Comparison of ENCODE assay signal across 8 cellular contexts in genomic region chr22:24247564-24248344, GRCh38. TPM values are rescaled to one million over a fixed set of nuclear protein-coding genes. Genes with fewer than 3 reads are reported as not detected.
DNase-seq lines count a peak whose midpoint lies in the region; ATAC-seq, FAIRE-seq and TF ChIP-seq lines count a peak whose summit lies in the region.

No MANE protein-coding gene starts in this region.

- ATAC-seq in HG02840 (IDR thresholded peaks at IDR 0.05; ENCODE audit: low FRiP score, unreplicated experiment): no peak

- no peak for FAIRE-seq in D721Med (lab: Jason Lieb, UNC)

- TF ChIP-seq POLR2A in adrenal gland (IDR thresholded peaks at IDR 0.05): no peak

- H3K27ac ChIP-seq in SJSA1 (no peak overlapping the region), adrenal gland (peak overlapping the region in 2 of 5 donors; percentile 12 to 94), cardiac muscle cell (no peak overlapping the region)

- H3K36me3 ChIP-seq in SJSA1 (no peaks in the 10 kb centered on the region), adrenal gland (replicated peaks in 1 of 2) (no peaks in the 10 kb centered on the region), cardiac muscle cell (no peaks in the 10 kb centered on the region)

- TF ChIP-seq CTCF in D721Med (IDR thresholded peaks at IDR 0.05; ENCODE audit: insufficient read depth, missing control alignments): peak; percentile 62
- peak; percentile 79 to 98 (median 95) for TF ChIP-seq CTCF in adrenal gland (IDR thresholded peaks at IDR 0.05)
- peak; percentile 84 for TF ChIP-seq CTCF in cardiac muscle cell (IDR thresholded peaks at IDR 0.05; ENCODE audit: low read depth, low read length)

- WGBS in adrenal gland, 4 donors: 2 to 37% (median 28%) methylated on average over 7 to 23 of the region's 23 CpGs

- H3K4me3 ChIP-seq in SJSA1 (no peak overlapping the region), adrenal gland (no peak overlapping the region), cardiac muscle cell (no peak overlapping the region)

- H3K27me3 ChIP-seq in SJSA1 (replicated peaks) (no peaks in the 10 kb centered on the region), adrenal gland (no peaks in the 10 kb centered on the region), cardiac muscle cell (no peaks in the 10 kb centered on the region)

- no peaks in the 10 kb centered on the region for H3K9me3 ChIP-seq in SJSA1 (replicated peaks)
- H3K9me3 ChIP-seq in adrenal gland (replicated peaks in 1 of 3): no peaks in the 10 kb centered on the region
- no peaks in the 10 kb centered on the region for H3K9me3 ChIP-seq in cardiac muscle cell (ENCODE audit: low read depth)

- DNase-seq in D721Med (ENCODE audit: insufficient read length, low spot score): peak; percentile 97
- DNase-seq in HT-29 (ENCODE audit: low spot score): peak; percentile 60
- DNase-seq in SJSA1 (ENCODE audit: low read depth in 1 of 2, low spot score in 2 of 2): peak; percentile 89 to 92
- peak; percentile 85 to 94 (median 93) for DNase-seq in adrenal gland
- peak; percentile 87 to 100 for DNase-seq in cardiac muscle cell (ENCODE audit: low read depth in 1 of 2, low spot score in 1 of 2)
- peak; percentile 70 for DNase-seq in pons (ENCODE audit: low spot score)
- no peak for DNase-seq in NCI-H187 (lab: John Stamatoyannopoulos, UW)

- peaks cover 45% of the 10 kb centered on the region for H3K4me1 ChIP-seq in SJSA1 (replicated peaks)
- H3K4me1 ChIP-seq in adrenal gland (replicated peaks in 1 of 2): peaks cover 0 to 6% of the 10 kb centered on the region in 2 donors
- H3K4me1 ChIP-seq in cardiac muscle cell (ENCODE audit: low read depth): no peaks in the 10 kb centered on the region

- intact Hi-C loops in adrenal gland (cut with DNase I): loop anchor here (2.0 kb wide), 2 partner anchors 57 to 59 kb away; no protein-coding TSS in a partner anchor

RNA-seq across cellular contexts. Expression of gene GGT5, which starts 2.9 kb away (rescaled TPM):
- 0.10 TPM in 1 of 2 replicates, not detected in the other for total RNA-seq in HT-29 (2014; rRNA removed; shearing (Covaris generic))
- total RNA-seq in SJSA1 (2014; rRNA removed; shearing (Covaris generic)): 0.66 TPM in 1 of 2 replicates, not detected in the other
- total RNA-seq in adrenal gland (100 to 1,000 TPM in 2 of 8 donors, 10 to 100 TPM in 6; 43.4 to 149 (median 78.5) TPM), cardiac muscle cell (0.21 and 0.35 TPM in 2 replicates)
- polyA plus RNA-seq in adrenal gland (100 to 1,000 TPM in 2 of 3 donors, 10 to 100 TPM in 1; 57.9 to 116 (median 115) TPM), cardiac muscle cell (2.3 and 3.6 TPM in 2 replicates)

RNA-seq across cellular contexts. Expression of gene SPECC1L, which starts 22.9 kb away (rescaled TPM):
- 9.5 and 11.8 TPM in 2 replicates for total RNA-seq in HT-29 (2014; rRNA removed; shearing (Covaris generic))
- total RNA-seq in SJSA1 (2014; rRNA removed; shearing (Covaris generic)): 34.0 and 42.4 TPM in 2 replicates
- 100 to 1,000 TPM in 1 of 8 donors, 10 to 100 TPM in 7; 35.6 to 121 (median 60.1) TPM for total RNA-seq in adrenal gland
- 10 to 100 TPM in 2 of 3 donors, 1 to 10 TPM in 1; 7.2 to 39.3 (median 11.6) TPM for polyA plus RNA-seq in adrenal gland
- 36.9 and 43.2 TPM in 2 replicates for total RNA-seq in cardiac muscle cell
- 19.7 and 26.9 TPM in 2 replicates for polyA plus RNA-seq in cardiac muscle cell

Comparison
In these comparisons a context has a peak if more than half of its experiments do, and no peak if none do; other contexts are left out.
1. DNase-seq: peak in D721Med (single experiment), HT-29 (single experiment), SJSA1 (2 of 2), adrenal gland (7 of 7), cardiac muscle cell (2 of 2) and pons (single experiment); none in NCI-H187 (0 of 2).
2. RNA of gene GGT5, which starts 2.9 kb away (total RNA-seq): 43.4 to 149 TPM in adrenal gland; 0.66 TPM in SJSA1, 0.21 to 0.35 TPM in cardiac muscle cell and 0.10 TPM in HT-29; every median in the first group is over 10 times any median in the second.
3. Peak in every context shown above with its lines, with median percentiles within 50 percentile points of each other: CTCF ChIP-seq.